Comparison of ENCODE assay signal across 7 cellular contexts in the genomic region with DNA sequence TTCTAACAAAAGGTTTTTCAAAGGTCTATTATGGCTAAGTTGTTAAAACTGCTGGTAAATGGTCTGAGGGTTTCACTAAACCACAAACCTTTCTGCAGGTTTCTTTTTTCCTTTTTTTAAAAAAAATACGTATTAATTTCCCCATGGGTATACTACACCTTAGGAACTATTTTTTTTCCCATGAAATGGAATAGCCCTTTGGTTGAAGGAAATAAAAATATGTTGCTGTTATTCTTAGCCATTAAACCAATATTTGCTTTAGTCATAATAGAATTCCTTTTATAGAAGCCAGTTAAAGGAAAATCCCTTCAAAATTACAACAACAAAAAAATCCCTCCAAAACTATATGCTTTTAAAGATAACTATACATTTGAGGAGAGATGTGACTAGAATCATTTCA.
"Had no signal": no experiment of that assay in that cellular context is flagged by ENCODE, and none has a peak within 500 bp of the region (broad histone marks: within the 10 kb centered on the region; RNA-seq: fewer than 3 reads in every experiment).

No MANE protein-coding gene starts in this region.

- H2AFZ ChIP-seq: GM23248 had no signal

- DNase-seq: GM23248, GOT3, H9, HCEC 1CT had no signal

- FAIRE-seq: H54, HepG2 had no signal

- H3K9ac ChIP-seq: GM23248 had no signal

- H3K4me3 ChIP-seq: GM23248 had no signal

- ATAC-seq: HepG2 had no signal

- H3K27ac ChIP-seq: GM23248, HL-60 had no signal
